ENCODE assay signal across 19 cellular contexts in genomic region chr5:174609116-174609515, GRCh38.
DNase-seq lines count a peak whose midpoint lies in the region; ATAC-seq and TF ChIP-seq lines count a peak whose summit lies in the region.
"Had no signal": no experiment of that assay in that cellular context is flagged by ENCODE, and none has a peak within 500 bp of the region (broad histone marks: within the 10 kb centered on the region; RNA-seq: fewer than 3 reads in every experiment).

No MANE protein-coding gene starts in this region.

- H3K9me3 Mint-ChIP-seq in stimulated activated memory B cell treated with anti-CD40 and anti-IgM and Interleukin-4, amounts not matched to agents 10 μg/mL and 1 μg/mL and 100 μg/mL, for 72 hours, result peaks cover 3% of the 10 kb centered on the region
- H3K9me3 Mint-ChIP-seq: activated CD4-positive, alpha-beta T cell treated with anti-CD3 and anti-CD28 coated beads, Interleukin-2, amount 10 ng/mL, durations not matched to agents 24 days and 14 days; activated naive CD4-positive, alpha-beta T cell treated with anti-CD3 and anti-CD28 coated beads, Interleukin-2, amount 10 ng/mL, durations not matched to agents 7 days and 5 days; natural killer cell treated with Interleukin-12 subunit alpha and Interleukin-12 subunit beta and Interleukin-15 and Interleukin-18, amount 100 ng/mL, for 72 hours had no signal

- H3K27ac ChIP-seq in esophagus (ENCODE audit: low read depth in 2 of 2, low read length in 1 of 2) (peak overlapping the region; percentile 65 to 83), prostate gland (no peak overlapping the region), PC-3 (ENCODE audit: low read length) (no peak overlapping the region)
- H3K27ac ChIP-seq: dorsolateral prefrontal cortex, KMS-11, right atrium auricular region had no signal

- WGBS in esophagus, 2 donors, result 37 to 47% methylated on average over 14 of the region's 14 CpGs
- 28% methylated on average over 8 of the region's 14 CpGs for WGBS in prostate gland

- no peaks in the 10 kb centered on the region for H3K9me2 ChIP-seq in PC-3 (replicated peaks; ENCODE audit: low read length)

- no peaks in the 10 kb centered on the region for H3K36me3 ChIP-seq in esophagus (ENCODE audit: control insufficient read depth in 2 of 2, insufficient read depth in 2 of 2, low read length in 1 of 2)
- no peaks in the 10 kb centered on the region for H3K36me3 ChIP-seq in prostate gland
- H3K36me3 ChIP-seq in PC-3 (ENCODE audit: low read depth, low read length), result no peaks in the 10 kb centered on the region
- H3K36me3 ChIP-seq: breast epithelium, right atrium auricular region had no signal

- ATAC-seq in stimulated activated memory B cell treated with anti-CD40 and anti-IgM and Interleukin-4, amounts not matched to agents 10 μg/mL and 1 μg/mL and 100 μg/mL, for 72 hours, result no peak
- ATAC-seq in HG03571 (IDR thresholded peaks at IDR 0.05; ENCODE audit: unreplicated experiment), result no peak
- no peak for ATAC-seq in PC-3

- no peaks in the 10 kb centered on the region for H3F3A ChIP-seq in PC-3 (ENCODE audit: low read length, unreplicated experiment)

- H2AFZ ChIP-seq in PC-3 (ENCODE audit: low read length), result no peak overlapping the region

- no peak for TF ChIP-seq CTCF in prostate gland (IDR thresholded peaks at IDR 0.05)
- TF ChIP-seq CTCF in PC-3 (conservative IDR thresholded peaks at IDR 0.05; ENCODE audit: low read depth, low read length), result no peak

- H3K4me3 Mint-ChIP-seq in stimulated activated memory B cell treated with anti-CD40 and anti-IgM and Interleukin-4, amounts not matched to agents 10 μg/mL and 1 μg/mL and 100 μg/mL, for 72 hours, result no peak overlapping the region
- H3K4me3 Mint-ChIP-seq: activated CD4-positive, alpha-beta T cell treated with anti-CD3 and anti-CD28 coated beads, Interleukin-2, amount 10 ng/mL, durations not matched to agents 24 days and 14 days; activated naive CD4-positive, alpha-beta T cell treated with anti-CD3 and anti-CD28 coated beads, Interleukin-2, amount 10 ng/mL, durations not matched to agents 7 days and 5 days; CD8-positive, alpha-beta memory T cell; natural killer cell treated with Interleukin-12 subunit alpha and Interleukin-12 subunit beta and Interleukin-15 and Interleukin-18, amount 100 ng/mL, for 72 hours had no signal

- POLR2A ChIA-PET in PC-3 (lab: Charles Lee; ENCODE audit: unreplicated experiment), result no interaction called here

- H3K4me1 ChIP-seq in esophagus (ENCODE audit: control insufficient read depth in 2 of 2, insufficient read depth in 2 of 2, low read length in 1 of 2), result peaks cover 0 to 15% of the 10 kb centered on the region in 2 donors
- H3K4me1 ChIP-seq in prostate gland (replicated peaks), result no peaks in the 10 kb centered on the region
- no peaks in the 10 kb centered on the region for H3K4me1 ChIP-seq in PC-3 (ENCODE audit: insufficient read depth, low read length)
- H3K4me1 ChIP-seq: breast epithelium had no signal

- no peaks in the 10 kb centered on the region for H3K36me3 Mint-ChIP-seq in stimulated activated memory B cell treated with anti-CD40 and anti-IgM and Interleukin-4, amounts not matched to agents 10 μg/mL and 1 μg/mL and 100 μg/mL, for 72 hours
- H3K36me3 Mint-ChIP-seq: activated naive CD4-positive, alpha-beta T cell treated with anti-CD3 and anti-CD28 coated beads, Interleukin-2, amount 10 ng/mL, durations not matched to agents 7 days and 5 days; CD8-positive, alpha-beta memory T cell; natural killer cell treated with Interleukin-12 subunit alpha and Interleukin-12 subunit beta and Interleukin-15 and Interleukin-18, amount 100 ng/mL, for 72 hours had no signal

- H3K9me3 ChIP-seq in esophagus (ENCODE audit: control insufficient read depth in 2 of 2, insufficient read depth in 1 of 2, low read depth in 1 of 2, low read length in 1 of 2), result no peaks in the 10 kb centered on the region
- H3K9me3 ChIP-seq in prostate gland, result no peaks in the 10 kb centered on the region
- H3K9me3 ChIP-seq in PC-3 (ENCODE audit: low read length), result no peaks in the 10 kb centered on the region
- H3K9me3 ChIP-seq: breast epithelium, right atrium auricular region had no signal

- DNase-seq in Daoy (ENCODE audit: low read depth) (peak; percentile 63), RPMI7951 (ENCODE audit: low read depth) (peak; percentile 85), prostate gland (ENCODE audit: low spot score) (peak; percentile 58), PC-3 (no peak)
- no peak for DNase-seq in activated CD8-positive, alpha-beta memory T cell treated with anti-CD3 and anti-CD28 coated beads, Interleukin-2, amount 50 U/mL, for 4 hours
- DNase-seq: activated CD4-positive, alpha-beta T cell treated with anti-CD3 and anti-CD28 coated beads, Interleukin-2, amount 10 ng/mL, durations not matched to agents 24 days and 14 days; activated naive CD4-positive, alpha-beta T cell treated with anti-CD3 and anti-CD28 coated beads, Interleukin-2, amount 10 ng/mL, durations not matched to agents 7 days and 5 days; CD8-positive, alpha-beta memory T cell; EL; erythroblast; NCI-H526 treated with DMSO at 0.1 percent for 48 hours had no signal

- no peaks in the 10 kb centered on the region for H4K20me1 ChIP-seq in PC-3 (ENCODE audit: low read length)

- CTCF ChIA-PET in PC-3 (lab: Charles Lee), result no interaction called here

- no TSS peak for BruUV-seq in PC-3 (replicated peaks; lab: Mats Ljungman, UMichigan)

- H3K4me2 ChIP-seq in PC-3 (ENCODE audit: low read length), result no peak overlapping the region
- H3K4me2 ChIP-seq: KMS-11 had no signal

- H3K4me3 ChIP-seq in esophagus (ENCODE audit: low read depth in 1 of 2, low read length in 2 of 2) (no peak overlapping the region), prostate gland (no peak overlapping the region), PC-3 (ENCODE audit: low read length) (no peak overlapping the region)
- H3K4me3 ChIP-seq: breast epithelium, right atrium auricular region had no signal

- H3K9ac ChIP-seq in PC-3 (ENCODE audit: low read length), result no peak overlapping the region
- H3K9ac ChIP-seq: KMS-11 had no signal

- no peaks in the 10 kb centered on the region for H3K27me3 ChIP-seq in esophagus (ENCODE audit: control insufficient read depth in 1 of 2, insufficient read depth in 2 of 2, low read length in 2 of 2)
- no peaks in the 10 kb centered on the region for H3K27me3 ChIP-seq in prostate gland (replicated peaks; ENCODE audit: insufficient read depth)
- no peaks in the 10 kb centered on the region for H3K27me3 ChIP-seq in PC-3 (ENCODE audit: low read length)
- H3K27me3 ChIP-seq: breast epithelium, right atrium auricular region had no signal

- no peaks in the 10 kb centered on the region for H3K27me3 Mint-ChIP-seq in stimulated activated memory B cell treated with anti-CD40 and anti-IgM and Interleukin-4, amounts not matched to agents 10 μg/mL and 1 μg/mL and 100 μg/mL, for 72 hours
- H3K27me3 Mint-ChIP-seq: activated CD4-positive, alpha-beta T cell treated with anti-CD3 and anti-CD28 coated beads, Interleukin-2, amount 10 ng/mL, durations not matched to agents 24 days and 14 days; activated naive CD4-positive, alpha-beta T cell treated with anti-CD3 and anti-CD28 coated beads, Interleukin-2, amount 10 ng/mL, durations not matched to agents 7 days and 5 days had no signal

- intact Hi-C loops in prostate gland (cut with DNase I), result no loop called here
- intact Hi-C loops in PC-3 (cut with micrococcal nuclease), result no loop called here

- H3K79me2 ChIP-seq in PC-3 (ENCODE audit: low read length), result no peaks in the 10 kb centered on the region

- no peak overlapping the region for H3K27ac Mint-ChIP-seq in stimulated activated memory B cell treated with anti-CD40 and anti-IgM and Interleukin-4, amounts not matched to agents 10 μg/mL and 1 μg/mL and 100 μg/mL, for 72 hours
- H3K27ac Mint-ChIP-seq: activated CD4-positive, alpha-beta T cell treated with anti-CD3 and anti-CD28 coated beads, Interleukin-2, amount 10 ng/mL, durations not matched to agents 24 days and 14 days; activated naive CD4-positive, alpha-beta T cell treated with anti-CD3 and anti-CD28 coated beads, Interleukin-2, amount 10 ng/mL, durations not matched to agents 7 days and 5 days; natural killer cell treated with Interleukin-12 subunit alpha and Interleukin-12 subunit beta and Interleukin-15 and Interleukin-18, amount 100 ng/mL, for 72 hours had no signal

- TF ChIP-seq POLR2A in prostate gland (IDR thresholded peaks at IDR 0.05), result no peak

- no peaks in the 10 kb centered on the region for H3K4me1 Mint-ChIP-seq in stimulated activated memory B cell treated with anti-CD40 and anti-IgM and Interleukin-4, amounts not matched to agents 10 μg/mL and 1 μg/mL and 100 μg/mL, for 72 hours
- H3K4me1 Mint-ChIP-seq: activated CD4-positive, alpha-beta T cell treated with anti-CD3 and anti-CD28 coated beads, Interleukin-2, amount 10 ng/mL, durations not matched to agents 24 days and 14 days; activated naive CD4-positive, alpha-beta T cell treated with anti-CD3 and anti-CD28 coated beads, Interleukin-2, amount 10 ng/mL, durations not matched to agents 7 days and 5 days; CD8-positive, alpha-beta memory T cell had no signal

Comparison
In these comparisons a context has a peak if more than half of its experiments do, and no peak if none do; other contexts are left out.
1. DNase-seq: peak in Daoy (single experiment), RPMI7951 (single experiment) and prostate gland (single experiment); none in activated CD8-positive, alpha-beta memory T cell treated with anti-CD3 and anti-CD28 coated beads, Interleukin-2, amount 50 U/mL, for 4 hours (single experiment) and PC-3 (single experiment).
2. H3K27ac ChIP-seq: peak in esophagus (2 of 2); none in prostate gland (0 of 2) and PC-3 (single experiment).